Comparison of ENCODE assay signal across 1 cellular context in the genomic region with DNA sequence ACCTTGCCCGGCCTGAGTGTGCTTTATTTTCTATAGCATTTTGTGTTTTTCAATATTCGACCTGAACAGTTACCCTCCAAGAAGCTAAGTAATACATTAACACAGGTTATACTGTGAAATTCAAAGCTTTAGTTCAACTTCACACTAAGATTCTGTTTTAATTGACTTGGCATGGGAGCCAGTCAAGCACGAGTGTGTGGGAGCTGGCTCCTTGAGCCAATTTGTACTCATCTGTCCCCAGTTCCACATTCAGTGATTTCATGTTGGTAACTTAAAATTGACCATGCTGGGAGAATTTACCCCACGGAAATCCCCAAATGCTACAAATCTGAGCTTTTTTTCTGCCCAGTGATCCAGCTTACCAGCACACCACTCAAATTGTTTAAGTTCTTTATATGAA.
TF ChIP-seq lines count a peak whose summit lies in the region.

No MANE protein-coding gene starts in this region.

TF ChIP-seq in GM12878, 131 proteins besides CTCF, POLR2A, EP300 and RAD21 (continued from another document and continues in another):
- TF ChIP-seq, protein P1, sequence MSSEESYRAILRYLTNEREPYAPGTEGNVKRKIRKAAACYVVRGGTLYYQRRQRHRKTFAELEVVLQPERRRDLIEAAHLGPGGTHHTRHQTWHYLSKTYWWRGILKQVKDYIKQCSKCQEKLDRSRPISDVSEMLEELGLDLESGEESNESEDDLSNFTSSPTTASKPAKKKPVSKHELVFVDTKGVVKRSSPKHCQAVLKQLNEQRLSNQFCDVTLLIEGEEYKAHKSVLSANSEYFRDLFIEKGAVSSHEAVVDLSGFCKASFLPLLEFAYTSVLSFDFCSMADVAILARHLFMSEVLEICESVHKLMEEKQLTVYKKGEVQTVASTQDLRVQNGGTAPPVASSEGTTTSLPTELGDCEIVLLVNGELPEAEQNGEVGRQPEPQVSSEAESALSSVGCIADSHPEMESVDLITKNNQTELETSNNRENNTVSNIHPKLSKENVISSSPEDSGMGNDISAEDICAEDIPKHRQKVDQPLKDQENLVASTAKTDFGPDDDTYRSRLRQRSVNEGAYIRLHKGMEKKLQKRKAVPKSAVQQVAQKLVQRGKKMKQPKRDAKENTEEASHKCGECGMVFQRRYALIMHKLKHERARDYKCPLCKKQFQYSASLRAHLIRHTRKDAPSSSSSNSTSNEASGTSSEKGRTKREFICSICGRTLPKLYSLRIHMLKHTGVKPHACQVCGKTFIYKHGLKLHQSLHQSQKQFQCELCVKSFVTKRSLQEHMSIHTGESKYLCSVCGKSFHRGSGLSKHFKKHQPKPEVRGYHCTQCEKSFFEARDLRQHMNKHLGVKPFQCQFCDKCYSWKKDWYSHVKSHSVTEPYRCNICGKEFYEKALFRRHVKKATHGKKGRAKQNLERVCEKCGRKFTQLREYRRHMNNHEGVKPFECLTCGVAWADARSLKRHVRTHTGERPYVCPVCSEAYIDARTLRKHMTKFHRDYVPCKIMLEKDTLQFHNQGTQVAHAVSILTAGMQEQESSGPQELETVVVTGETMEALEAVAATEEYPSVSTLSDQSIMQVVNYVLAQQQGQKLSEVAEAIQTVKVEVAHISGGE (CRISPR knock-in tag; IDR thresholded peaks at IDR 0.05), result no peak
- TF ChIP-seq ZSCAN29 (IDR thresholded peaks at IDR 0.05) (no peak), REST (IDR thresholded peaks at IDR 0.05; ENCODE audit: low read depth, low read length) (no peak), CREB1 (IDR thresholded peaks at IDR 0.05; ENCODE audit: low read depth) (no peak), MTA2 (IDR thresholded peaks at IDR 0.05; ENCODE audit: low read depth) (peak; percentile 70), EZH2 (IDR thresholded peaks at IDR 0.05; ENCODE audit: borderline replicate concordance, control insufficient read depth, low read depth, low read length) (no peak), SPI1 (IDR thresholded peaks at IDR 0.05; ENCODE audit: borderline replicate concordance, insufficient read depth, low read depth, low read length) (peak; percentile 76), TAF1 (IDR thresholded peaks at IDR 0.05; ENCODE audit: borderline replicate concordance, low read depth, low read length) (0 out of 2 replicates have a peak, but pooled peaks have one; percentile 10), HDGF (IDR thresholded peaks at IDR 0.05) (no peak), NR2F1 (conservative IDR thresholded peaks at IDR 0.05) (no peak), PBX3 (IDR thresholded peaks at IDR 0.05; ENCODE audit: insufficient replicate concordance, low read depth, low read length) (no peak), ZNF687 (IDR thresholded peaks at IDR 0.05) (peak; percentile 91), SREBF2 (IDR thresholded peaks at IDR 0.05; ENCODE audit: low read length) (no peak), YBX1 (IDR thresholded peaks at IDR 0.05) (no peak), USF2 (IDR thresholded peaks at IDR 0.05; ENCODE audit: borderline replicate concordance, low read depth, low read length) (no peak), HCFC1 (IDR thresholded peaks at IDR 0.05; ENCODE audit: low read length) (no peak), CUX1 (IDR thresholded peaks at IDR 0.05; ENCODE audit: insufficient replicate concordance, low read depth, low read length) (peak; percentile 65), MYB (IDR thresholded peaks at IDR 0.05; ENCODE audit: borderline replicate concordance, low read depth, low read length) (no peak), SMC3 (IDR thresholded peaks at IDR 0.05; ENCODE audit: borderline replicate concordance, low read length) (no peak), BMI1 (IDR thresholded peaks at IDR 0.05; ENCODE audit: borderline replicate concordance) (0 out of 2 replicates have a peak, but pooled peaks have one; percentile 6), CREM (IDR thresholded peaks at IDR 0.05; ENCODE audit: low read depth) (no peak), BHLHE40 (IDR thresholded peaks at IDR 0.05; ENCODE audit: borderline replicate concordance in 1 of 2, low read depth in 2 of 2, low read length in 1 of 2) (peak; percentile 69 to 77), PAX5 (IDR thresholded peaks at IDR 0.05; ENCODE audit: borderline replicate concordance, low read depth, low read length) (0 out of 2 replicates have a peak, but pooled peaks have one; percentile 27), TCF7 (IDR thresholded peaks at IDR 0.05; ENCODE audit: borderline replicate concordance) (no peak), HDAC2 (IDR thresholded peaks at IDR 0.05) (no peak), PKNOX1 (IDR thresholded peaks at IDR 0.05) (peak; percentile 49; the same call in 1 of the 2 replicates), MXI1 (IDR thresholded peaks at IDR 0.05; ENCODE audit: low read depth, low read length) (no peak)
- TF ChIP-seq, protein P2, sequence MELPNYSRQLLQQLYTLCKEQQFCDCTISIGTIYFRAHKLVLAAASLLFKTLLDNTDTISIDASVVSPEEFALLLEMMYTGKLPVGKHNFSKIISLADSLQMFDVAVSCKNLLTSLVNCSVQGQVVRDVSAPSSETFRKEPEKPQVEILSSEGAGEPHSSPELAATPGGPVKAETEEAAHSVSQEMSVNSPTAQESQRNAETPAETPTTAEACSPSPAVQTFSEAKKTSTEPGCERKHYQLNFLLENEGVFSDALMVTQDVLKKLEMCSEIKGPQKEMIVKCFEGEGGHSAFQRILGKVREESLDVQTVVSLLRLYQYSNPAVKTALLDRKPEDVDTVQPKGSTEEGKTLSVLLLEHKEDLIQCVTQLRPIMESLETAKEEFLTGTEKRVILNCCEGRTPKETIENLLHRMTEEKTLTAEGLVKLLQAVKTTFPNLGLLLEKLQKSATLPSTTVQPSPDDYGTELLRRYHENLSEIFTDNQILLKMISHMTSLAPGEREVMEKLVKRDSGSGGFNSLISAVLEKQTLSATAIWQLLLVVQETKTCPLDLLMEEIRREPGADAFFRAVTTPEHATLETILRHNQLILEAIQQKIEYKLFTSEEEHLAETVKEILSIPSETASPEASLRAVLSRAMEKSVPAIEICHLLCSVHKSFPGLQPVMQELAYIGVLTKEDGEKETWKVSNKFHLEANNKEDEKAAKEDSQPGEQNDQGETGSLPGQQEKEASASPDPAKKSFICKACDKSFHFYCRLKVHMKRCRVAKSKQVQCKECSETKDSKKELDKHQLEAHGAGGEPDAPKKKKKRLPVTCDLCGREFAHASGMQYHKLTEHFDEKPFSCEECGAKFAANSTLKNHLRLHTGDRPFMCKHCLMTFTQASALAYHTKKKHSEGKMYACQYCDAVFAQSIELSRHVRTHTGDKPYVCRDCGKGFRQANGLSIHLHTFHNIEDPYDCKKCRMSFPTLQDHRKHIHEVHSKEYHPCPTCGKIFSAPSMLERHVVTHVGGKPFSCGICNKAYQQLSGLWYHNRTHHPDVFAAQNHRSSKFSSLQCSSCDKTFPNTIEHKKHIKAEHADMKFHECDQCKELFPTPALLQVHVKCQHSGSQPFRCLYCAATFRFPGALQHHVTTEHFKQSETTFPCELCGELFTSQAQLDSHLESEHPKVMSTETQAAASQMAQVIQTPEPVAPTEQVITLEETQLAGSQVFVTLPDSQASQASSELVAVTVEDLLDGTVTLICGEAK (IDR thresholded peaks at IDR 0.05; ENCODE audit: borderline replicate concordance), result no peak
